20 cellular contexts compared by ENCODE assay signal in genomic region chr5:95899848-95900247, GRCh38.
A peak's percentile ranks its signal among the peaks of the same experiment; 100 is the strongest.
DNase-seq lines count a peak whose midpoint lies in the region; ATAC-seq and TF ChIP-seq lines count a peak whose summit lies in the region.
"Had no signal": no experiment of that assay in that cellular context is flagged by ENCODE, and none has a peak within 500 bp of the region (broad histone marks: within the 10 kb centered on the region; RNA-seq: fewer than 3 reads in every experiment).

No MANE protein-coding gene starts in this region.

- no peak overlapping the region for H3K4me3 ChIP-seq in tibial artery
- H3K4me3 ChIP-seq: esophagus squamous epithelium, HAP-1, prostate gland, skin epidermis, thoracic aorta had no signal

- peak; percentile 52 for ATAC-seq in Right ventricle myocardium superior (ENCODE audit: poor library complexity)
- peak; percentile 25 for ATAC-seq in left lobe of liver
- ATAC-seq in HG03039 (IDR thresholded peaks at IDR 0.05; ENCODE audit: unreplicated experiment) = no peak

- H3K9me3 ChIP-seq in tibial artery = no peaks in the 10 kb centered on the region
- H3K9me3 ChIP-seq: esophagus squamous epithelium, HAP-1, prostate gland, thoracic aorta had no signal

- no peak for DNase-seq in Right ventricle myocardium superior
- DNase-seq in cardiac septum (ENCODE audit: low spot score) = no peak
- peak; percentile 14 for DNase-seq in cerebellum (ENCODE audit: low spot score)
- no peak for DNase-seq in left lobe of liver (ENCODE audit: low spot score)
- no peak for DNase-seq in tibial artery
- no peak for DNase-seq in A172 (ENCODE audit: low spot score)
- DNase-seq in MV-4-11 (lab: John Stamatoyannopoulos, UW) = no peak
- DNase-seq: activated CD4-positive, alpha-beta memory T cell treated with anti-CD3 and anti-CD28 coated beads, Interleukin-2, amount 10 ng/mL, durations not matched to agents 7 days and 5 days; activated effector memory CD4-positive, alpha-beta T cell treated with Interleukin-2 at 50 U/mL for 16 hours; activated naive CD8-positive, alpha-beta T cell treated with anti-CD3 and anti-CD28 coated beads for 36 hours; effector memory CD4-positive, alpha-beta T cell; esophagus squamous epithelium; kidney; OCI-M1; stimulated activated CD4-positive, alpha-beta T cell treated with anti-CD3 and anti-CD28 coated beads, Interleukin-2, amount 100 ng/mL, for 24 hours had no signal

- H3K4me1 ChIP-seq in tibial artery = peaks cover 0 to 53% (median 5%) of the 10 kb centered on the region in 4 donors
- H3K4me1 ChIP-seq: prostate gland had no signal

- TF ChIP-seq CTCF in tibial artery (IDR thresholded peaks at IDR 0.05) = no peak

- no peaks in the 10 kb centered on the region for H3K27me3 ChIP-seq in tibial artery
- H3K27me3 ChIP-seq: esophagus squamous epithelium had no signal

- intact Hi-C loops in Right ventricle myocardium superior (cut with DNase I) = loop anchor here (10.0 kb wide), 1 partner anchor 55 kb away; no protein-coding TSS in a partner anchor
- intact Hi-C loops in cardiac septum (cut with DNase I) = loop anchor here (10.0 kb wide), 1 partner anchor 435 kb away; no protein-coding TSS in a partner anchor
- intact Hi-C loops in tibial artery (cut with DNase I; ENCODE audit: low total_unique reads) = loop anchor here (10.0 kb wide), 1 partner anchor 55 kb away; no protein-coding TSS in a partner anchor

- H3K27ac ChIP-seq in tibial artery = peak overlapping the region; percentile 7 to 24
- H3K27ac ChIP-seq: prostate gland, skin epidermis, thoracic aorta had no signal

- peaks cover 58 to 70% (median 69%) of the 10 kb centered on the region in 3 donors for H3K36me3 ChIP-seq in tibial artery
- H3K36me3 ChIP-seq: HAP-1, prostate gland had no signal
